In genomic region chr18:70194227-70194890, GRCh38 we compare ENCODE assay signal across 10 cellular contexts. TPM values are rescaled to one million over a fixed set of nuclear protein-coding genes. Genes with fewer than 3 reads are reported as not detected.
DNase-seq lines count a peak whose midpoint lies in the region; ATAC-seq, FAIRE-seq and TF ChIP-seq lines count a peak whose summit lies in the region.
"Had no signal": no experiment of that assay in that cellular context is flagged by ENCODE, and none has a peak within 500 bp of the region (broad histone marks: within the 10 kb centered on the region; RNA-seq: fewer than 3 reads in every experiment).

No MANE protein-coding gene starts in this region.

- no peaks in the 10 kb centered on the region for H3K9me3 Mint-ChIP-seq in T-helper 1 cell treated with Interleukin-12 subunit alpha and Interleukin-12 subunit beta and Interleukin-4 antibody, amounts not matched to agents 30 μg/mL and 1 μg/mL, for 36 hours

- no peaks in the 10 kb centered on the region for H3K27me3 Mint-ChIP-seq in T-helper 1 cell treated with Interleukin-12 subunit alpha and Interleukin-12 subunit beta and Interleukin-4 antibody, amounts not matched to agents 30 μg/mL and 1 μg/mL, for 36 hours (ENCODE audit: low read depth)

- no peaks in the 10 kb centered on the region for H3K9me3 ChIP-seq in spleen

- DNase-seq in NCI-H1436 (lab: John Stamatoyannopoulos, UW) (no peak), spleen (no peak), T1000 (lab: John Stamatoyannopoulos, UW) (no peak), D721Med (ENCODE audit: insufficient read length, low spot score) (no peak)
- DNase-seq: DMS 273 treated with DMSO at 0.1 percent for 48 hours, NCI-H1930 had no signal

- no peaks in the 10 kb centered on the region for H3K27me3 ChIP-seq in spleen (replicated peaks in 1 of 7)

- no peak for FAIRE-seq in D721Med (lab: Jason Lieb, UNC)

- no peak overlapping the region for H3K27ac ChIP-seq in spleen

- H3K4me1 Mint-ChIP-seq in T-helper 1 cell treated with Interleukin-12 subunit alpha and Interleukin-12 subunit beta and Interleukin-4 antibody, amounts not matched to agents 30 μg/mL and 1 μg/mL, for 36 hours (ENCODE audit: low read depth) = peaks cover 13% of the 10 kb centered on the region

- intact Hi-C loops in spleen (cut with DNase I; ENCODE audit: low total_unique reads) = no loop called here

- TF ChIP-seq CTCF in spleen (IDR thresholded peaks at IDR 0.05 in 8 of 11, conservative IDR thresholded peaks at IDR 0.05 in 3 of 11) (no peak), D721Med (IDR thresholded peaks at IDR 0.05; ENCODE audit: insufficient read depth, missing control alignments) (no peak)

- peaks cover 39% of the 10 kb centered on the region for H3K36me3 Mint-ChIP-seq in T-helper 1 cell treated with Interleukin-12 subunit alpha and Interleukin-12 subunit beta and Interleukin-4 antibody, amounts not matched to agents 30 μg/mL and 1 μg/mL, for 36 hours (ENCODE audit: low read depth)

- H3K36me3 ChIP-seq in spleen = peaks cover 7 to 100% (median 50%) of the 10 kb centered on the region in 6 donors

- TF ChIP-seq POLR2A in spleen (IDR thresholded peaks at IDR 0.05) = no peak

- H3K4me1 ChIP-seq in spleen = no peaks in the 10 kb centered on the region

- H3K4me3 ChIP-seq in spleen = no peak overlapping the region

- 69 to 84% (median 76%) methylated on average over 4 of the region's 4 CpGs for WGBS in spleen, 5 donors

- peak; percentile 83 for ATAC-seq in GM18519 (IDR thresholded peaks at IDR 0.05; ENCODE audit: low FRiP score, unreplicated experiment)
- ATAC-seq in GM19452 (IDR thresholded peaks at IDR 0.05; ENCODE audit: unreplicated experiment) = peak; percentile 90
- peak; percentile 90 for ATAC-seq in HG02970 (IDR thresholded peaks at IDR 0.05; ENCODE audit: low FRiP score, unreplicated experiment)

- H3K27ac Mint-ChIP-seq in T-helper 1 cell treated with Interleukin-12 subunit alpha and Interleukin-12 subunit beta and Interleukin-4 antibody, amounts not matched to agents 30 μg/mL and 1 μg/mL, for 36 hours = peak overlapping the region; percentile 58

- H3K4me3 Mint-ChIP-seq in T-helper 1 cell treated with Interleukin-12 subunit alpha and Interleukin-12 subunit beta and Interleukin-4 antibody, amounts not matched to agents 30 μg/mL and 1 μg/mL, for 36 hours = no peak overlapping the region

RNA-seq across cellular contexts. Expression of gene RTTN, which starts 11.1 kb away (rescaled TPM):
- 10 to 100 TPM; 14.6 to 32.3 (median 26.4) TPM for total RNA-seq in spleen
- polyA plus RNA-seq in spleen = 1 to 10 TPM; 4.0 to 4.9 (median 4.2) TPM
